19 cellular contexts compared by ENCODE assay signal in genomic region chr1:22835920-22836319, GRCh38.
DNase-seq lines count a peak whose midpoint lies in the region; ATAC-seq and TF ChIP-seq lines count a peak whose summit lies in the region.
"Had no signal": no experiment of that assay in that cellular context is flagged by ENCODE, and none has a peak within 500 bp of the region (broad histone marks: within the 10 kb centered on the region; RNA-seq: fewer than 3 reads in every experiment).

No MANE protein-coding gene starts in this region.

- peaks cover 3% of the 10 kb centered on the region for H3K36me3 Mint-ChIP-seq in mesothelial cell of epicardium
- H3K36me3 Mint-ChIP-seq in activated CD4-positive, alpha-beta T cell treated with anti-CD3 and anti-CD28 coated beads, Interleukin-2, amount 10 ng/mL, durations not matched to agents 7 days and 5 days (ENCODE audit: low read depth) = no peaks in the 10 kb centered on the region
- H3K36me3 Mint-ChIP-seq: CD14-positive monocyte had no signal

- H3K4me3 Mint-ChIP-seq in mesothelial cell of epicardium = no peak overlapping the region
- H3K4me3 Mint-ChIP-seq in activated CD4-positive, alpha-beta T cell treated with anti-CD3 and anti-CD28 coated beads, Interleukin-2, amount 10 ng/mL, durations not matched to agents 7 days and 5 days = no peak overlapping the region
- H3K4me3 Mint-ChIP-seq: CD14-positive monocyte had no signal

- H3K4me1 ChIP-seq in cardiac muscle cell (ENCODE audit: low read depth) = peaks cover 22% of the 10 kb centered on the region

- peak overlapping the region; percentile 89 for H3K27ac Mint-ChIP-seq in mesothelial cell of epicardium
- no peak overlapping the region for H3K27ac Mint-ChIP-seq in activated CD4-positive, alpha-beta T cell treated with anti-CD3 and anti-CD28 coated beads, Interleukin-2, amount 10 ng/mL, durations not matched to agents 7 days and 5 days
- H3K27ac Mint-ChIP-seq: CD14-positive monocyte had no signal

- ATAC-seq in left ventricle myocardium superior (no peak), HG03442 (IDR thresholded peaks at IDR 0.05; ENCODE audit: unreplicated experiment) (no peak)
- ATAC-seq: HepG2 had no signal

- H3K4me1 Mint-ChIP-seq in mesothelial cell of epicardium = peaks cover 46% of the 10 kb centered on the region
- H3K4me1 Mint-ChIP-seq in activated CD4-positive, alpha-beta T cell treated with anti-CD3 and anti-CD28 coated beads, Interleukin-2, amount 10 ng/mL, durations not matched to agents 7 days and 5 days = no peaks in the 10 kb centered on the region

- H3K27me3 Mint-ChIP-seq in mesothelial cell of epicardium (ENCODE audit: low read depth) = no peaks in the 10 kb centered on the region
- peaks cover 13% of the 10 kb centered on the region for H3K27me3 Mint-ChIP-seq in activated CD4-positive, alpha-beta T cell treated with anti-CD3 and anti-CD28 coated beads, Interleukin-2, amount 10 ng/mL, durations not matched to agents 7 days and 5 days

- CTCF ChIA-PET in activated CD4-positive, alpha-beta T cell treated with anti-CD3 and anti-CD28 coated beads, Interleukin-2, amount 10 ng/mL, durations not matched to agents 7 days and 5 days (lab: Charles Lee) = interaction anchor here (0.6 to 1.3 kb wide), 2 partner anchors 45 to 54 kb away, joined by 3 read pairs; no protein-coding TSS in a partner anchor

- DNase-seq in cardiac muscle cell (ENCODE audit: low read depth in 1 of 2, low spot score in 1 of 2) = no peak
- DNase-seq in left ventricle myocardium superior = no peak
- DNase-seq in mesothelial cell of epicardium (ENCODE audit: low spot score in 2 of 2, unreplicated experiment in 2 of 2) = peak in 1 of 2 experiments; percentile 57
- peak; percentile 56 for DNase-seq in retina
- no peak for DNase-seq in NK-92 treated with Interleukin-12 subunit alpha and Interleukin-12 subunit beta, amount 100 ng/mL, for 24 hours (lab: John Stamatoyannopoulos, UW)
- no peak for DNase-seq in activated CD4-positive, alpha-beta T cell treated with anti-CD3 and anti-CD28 coated beads, Interleukin-2, amount 10 ng/mL, durations not matched to agents 7 days and 5 days
- DNase-seq in activated CD4-positive, CD25-positive, alpha-beta regulatory T cell treated with anti-CD3 and anti-CD28 coated beads, Interleukin-2, amount 50 U/mL, for 72 hours = no peak
- DNase-seq: DMS79, GM23248, KG1, MV-4-11, NCI-H1417, NCI-H187 treated with DMSO at 0.1 percent for 48 hours, NCI-H2227 treated with DMSO at 0.1 percent for 48 hours, NCI-H524 had no signal

- intact Hi-C loops in left ventricle myocardium superior (cut with micrococcal nuclease) = no loop called here

- no peaks in the 10 kb centered on the region for H3K9me3 Mint-ChIP-seq in mesothelial cell of epicardium
- no peaks in the 10 kb centered on the region for H3K9me3 Mint-ChIP-seq in activated CD4-positive, alpha-beta T cell treated with anti-CD3 and anti-CD28 coated beads, Interleukin-2, amount 10 ng/mL, durations not matched to agents 7 days and 5 days
- H3K9me3 Mint-ChIP-seq: CD14-positive monocyte had no signal

- no peaks in the 10 kb centered on the region for H3K27me3 ChIP-seq in cardiac muscle cell

- no peaks in the 10 kb centered on the region for H3K36me3 ChIP-seq in cardiac muscle cell

- TF ChIP-seq CTCF in cardiac muscle cell (IDR thresholded peaks at IDR 0.05; ENCODE audit: low read depth, low read length) = no peak
- TF ChIP-seq CTCF in mesothelial cell of epicardium (IDR thresholded peaks at IDR 0.05; ENCODE audit: unreplicated experiment) = no peak

- POLR2A ChIA-PET in activated CD4-positive, alpha-beta T cell treated with anti-CD3 and anti-CD28 coated beads, Interleukin-2, amount 10 ng/mL, durations not matched to agents 7 days and 5 days (lab: Charles Lee) = no interaction called here

- peak overlapping the region; percentile 37 for H3K27ac ChIP-seq in cardiac muscle cell
- H3K27ac ChIP-seq: 22Rv1, GM23248 had no signal

- H3K4me3 ChIP-seq in cardiac muscle cell = no peak overlapping the region
- H3K4me3 ChIP-seq: GM23248 had no signal

- H3K9me3 ChIP-seq in cardiac muscle cell (ENCODE audit: low read depth) = no peaks in the 10 kb centered on the region
